In genomic region chr12:238116-238515, GRCh38 we compare ENCODE assay signal across 1 cellular context.
TF ChIP-seq lines count a peak whose summit lies in the region.

No MANE protein-coding gene starts in this region.

TF ChIP-seq in HepG2, 621 proteins besides CTCF, POLR2A, EP300 and RAD21:
- no peak for TF ChIP-seq KLF9 (CRISPR knock-in tag; IDR thresholded peaks at IDR 0.05; ENCODE audit: low read depth)
- no peak for TF ChIP-seq PHB2 (IDR thresholded peaks at IDR 0.05; ENCODE audit: partially characterized antibody)
- TF ChIP-seq HMG20A (CRISPR knock-in tag; IDR thresholded peaks at IDR 0.05; ENCODE audit: borderline replicate concordance) = no peak
- TF ChIP-seq FOXM1 (CRISPR knock-in tag; IDR thresholded peaks at IDR 0.05) = no peak
- no peak for TF ChIP-seq DDIT3 (CRISPR knock-in tag; IDR thresholded peaks at IDR 0.05)
- TF ChIP-seq ZNF703 (CRISPR knock-in tag; IDR thresholded peaks at IDR 0.05; ENCODE audit: borderline replicate concordance) = no peak
- no peak for TF ChIP-seq KDM2A (CRISPR knock-in tag; IDR thresholded peaks at IDR 0.05; ENCODE audit: borderline replicate concordance, low read depth)
- TF ChIP-seq ZNF253 (CRISPR knock-in tag; IDR thresholded peaks at IDR 0.05; ENCODE audit: borderline replicate concordance) = no peak
- TF ChIP-seq ZFP82 (CRISPR knock-in tag; IDR thresholded peaks at IDR 0.05; ENCODE audit: borderline replicate concordance) = no peak
- no peak for TF ChIP-seq ZNF773 (CRISPR knock-in tag; IDR thresholded peaks at IDR 0.05; ENCODE audit: borderline replicate concordance)
- no peak for TF ChIP-seq PCBP2 (optimal IDR thresholded peaks at IDR 0.05; ENCODE audit: low read depth, low read length, poor library complexity, severe bottlenecking)
- TF ChIP-seq ZNF318 (CRISPR knock-in tag; IDR thresholded peaks at IDR 0.05) = no peak
- no peak for TF ChIP-seq ZSCAN22 (CRISPR knock-in tag; IDR thresholded peaks at IDR 0.05)
- no peak for TF ChIP-seq ZNF501 (CRISPR knock-in tag; IDR thresholded peaks at IDR 0.05)
- no peak for TF ChIP-seq REST (IDR thresholded peaks at IDR 0.05; ENCODE audit: borderline replicate concordance in 1 of 2, low read depth in 1 of 2, low read length in 2 of 2)
- no peak for TF ChIP-seq U2AF2 (IDR thresholded peaks at IDR 0.05; ENCODE audit: low read depth, low read length)
- TF ChIP-seq ADNP (CRISPR knock-in tag; IDR thresholded peaks at IDR 0.05) = no peak
